Comparison of ENCODE assay signal across 24 cellular contexts in genomic region chr21:19198801-19199200, GRCh38.
DNase-seq lines count a peak whose midpoint lies in the region; ATAC-seq and TF ChIP-seq lines count a peak whose summit lies in the region.
"Had no signal": no experiment of that assay in that cellular context is flagged by ENCODE, and none has a peak within 500 bp of the region (broad histone marks: within the 10 kb centered on the region; RNA-seq: fewer than 3 reads in every experiment).

No MANE protein-coding gene starts in this region.

- no peak for ATAC-seq in GM18867 (IDR thresholded peaks at IDR 0.05; ENCODE audit: unreplicated experiment)
- ATAC-seq in activated CD4-positive, CD25-positive, alpha-beta regulatory T cell treated with anti-CD3 and anti-CD28 coated beads, Interleukin-2, amount 50 U/mL, for 24 hours = no peak
- ATAC-seq: HCT116 had no signal

- no peaks in the 10 kb centered on the region for H4K20me1 ChIP-seq in mammary epithelial cell (ENCODE audit: insufficient read depth, low read length)
- H4K20me1 ChIP-seq: BLaER1 treated with 17β-estradiol and CSF1 and Interleukin-3, amounts not matched to agents 10 nM and 100 nM had no signal

- H2AFZ ChIP-seq in mammary epithelial cell (ENCODE audit: low read depth, low read length) = no peak overlapping the region

- POLR2A ChIA-PET in MCF 10A (lab: Yijun Ruan, JAX) = no interaction called here
- POLR2A ChIA-PET in RWPE1 (lab: Yijun Ruan, JAX; ENCODE audit: low non-redundant PET) = no interaction called here

- in situ Hi-C loops in mammary epithelial cell (cut with MboI; ENCODE audit: low sequenced_read_pairs in 2 of 2) = no loop called here

- H3K27me3 ChIP-seq in mammary epithelial cell (ENCODE audit: insufficient read depth, low read length) = no peaks in the 10 kb centered on the region
- no peaks in the 10 kb centered on the region for H3K27me3 ChIP-seq in kidney epithelial cell (ENCODE audit: control insufficient read depth, insufficient read depth, low read length)
- H3K27me3 ChIP-seq: BLaER1 treated with 17β-estradiol and CSF1 and Interleukin-3, amounts not matched to agents 10 nM and 100 nM had no signal

- H3K4me3 Mint-ChIP-seq in MCF 10A (ENCODE audit: unreplicated experiment) = no peak overlapping the region
- H3K4me3 Mint-ChIP-seq: CD4-positive, alpha-beta memory T cell had no signal

- no peak for TF ChIP-seq CTCF in MCF 10A (IDR thresholded peaks at IDR 0.05; ENCODE audit: unreplicated experiment)
- no peak for TF ChIP-seq CTCF in mammary epithelial cell (conservative IDR thresholded peaks at IDR 0.05 in 1 of 2, IDR thresholded peaks at IDR 0.05 in 1 of 2; ENCODE audit: extremely low read depth in 1 of 2, insufficient read depth in 1 of 2, low read depth in 1 of 2, low read length in 2 of 2)
- TF ChIP-seq CTCF in RWPE1 (conservative IDR thresholded peaks at IDR 0.05; ENCODE audit: low read depth) = no peak
- no peak for TF ChIP-seq CTCF in kidney epithelial cell (IDR thresholded peaks at IDR 0.05; ENCODE audit: insufficient read depth, low read length, poor library complexity, severe bottlenecking)

- 40% methylated on average over 3 of the region's 3 CpGs for WGBS in mammary epithelial cell (ENCODE audit: low coverage, missing lambda C conversion rate)

- dilution Hi-C loops in mammary epithelial cell (cut with HindIII; ENCODE audit: low sequenced_read_pairs) = no loop called here

- H3K9ac ChIP-seq in mammary epithelial cell (ENCODE audit: insufficient read depth, low read length) = no peak overlapping the region
- H3K9ac ChIP-seq: BLaER1 treated with 17β-estradiol and CSF1 and Interleukin-3, amounts not matched to agents 10 nM and 100 nM had no signal

- H3K9me3 ChIP-seq in mammary epithelial cell (replicated peaks; ENCODE audit: insufficient read depth, low read length) = peaks cover 16% of the 10 kb centered on the region
- H3K9me3 ChIP-seq: BLaER1 treated with 17β-estradiol and CSF1 and Interleukin-3, amounts not matched to agents 10 nM and 100 nM; Caco-2 had no signal

- BruUV-seq in MCF 10A (replicated peaks; lab: Mats Ljungman, UMichigan) = no TSS peak
- no TSS peak for BruUV-seq in mammary epithelial cell (replicated peaks; lab: Mats Ljungman, UMichigan)

- no peaks in the 10 kb centered on the region for H3K4me1 ChIP-seq in mammary epithelial cell (ENCODE audit: insufficient read depth, low read length)
- H3K4me1 ChIP-seq: BLaER1 treated with 17β-estradiol and CSF1 and Interleukin-3, amounts not matched to agents 10 nM and 100 nM had no signal

- peaks cover 11% of the 10 kb centered on the region for H3K4me1 Mint-ChIP-seq in MCF 10A (ENCODE audit: insufficient read depth, unreplicated experiment)
- H3K4me1 Mint-ChIP-seq: CD4-positive, alpha-beta memory T cell had no signal

- peaks cover 31% of the 10 kb centered on the region for H3K9me3 Mint-ChIP-seq in MCF 10A (ENCODE audit: unreplicated experiment)

- intact Hi-C loops in MCF 10A (cut with micrococcal nuclease) = no loop called here
- intact Hi-C loops in mammary epithelial cell (cut with micrococcal nuclease) = no loop called here

- H3K36me3 ChIP-seq in mammary epithelial cell (ENCODE audit: insufficient read depth, low read length) (no peaks in the 10 kb centered on the region), kidney epithelial cell (ENCODE audit: control insufficient read depth, insufficient read depth, low read length) (no peaks in the 10 kb centered on the region)
- H3K36me3 ChIP-seq: BLaER1 treated with 17β-estradiol and CSF1 and Interleukin-3, amounts not matched to agents 10 nM and 100 nM had no signal

- H3K27me3 Mint-ChIP-seq in MCF 10A (ENCODE audit: insufficient read depth, unreplicated experiment) = no peaks in the 10 kb centered on the region
- H3K27me3 Mint-ChIP-seq: CD4-positive, alpha-beta memory T cell had no signal

- H3K27ac Mint-ChIP-seq in MCF 10A (ENCODE audit: low read depth, unreplicated experiment) = no peak overlapping the region
- H3K27ac Mint-ChIP-seq: CD4-positive, alpha-beta memory T cell had no signal

- no peaks in the 10 kb centered on the region for H3K79me2 ChIP-seq in mammary epithelial cell (ENCODE audit: insufficient read depth, low read length)

- H3K27ac ChIP-seq in mammary epithelial cell (ENCODE audit: insufficient read depth, low read depth, low read length) (no peak overlapping the region), RWPE1 (no peak overlapping the region)
- H3K27ac ChIP-seq: 22Rv1; BLaER1 treated with 17β-estradiol and CSF1 and Interleukin-3, amounts not matched to agents 10 nM and 100 nM; HL-60; SK-N-MC had no signal

- peaks cover 6% of the 10 kb centered on the region for H3K36me3 Mint-ChIP-seq in MCF 10A (ENCODE audit: insufficient read depth, unreplicated experiment)
- H3K36me3 Mint-ChIP-seq: CD4-positive, alpha-beta memory T cell had no signal

- H3K4me3 ChIP-seq in mammary epithelial cell (replicated peaks in 1 of 3; ENCODE audit: insufficient read depth in 1 of 3, low read depth in 2 of 3, low read length in 3 of 3) (no peak overlapping the region), kidney epithelial cell (ENCODE audit: low read depth, low read length) (no peak overlapping the region)
- H3K4me3 ChIP-seq: BLaER1 treated with 17β-estradiol and CSF1 and Interleukin-3, amounts not matched to agents 10 nM and 100 nM; SK-N-MC had no signal

- H3K4me2 ChIP-seq in mammary epithelial cell (ENCODE audit: insufficient read depth, low read depth, low read length) = no peak overlapping the region
- H3K4me2 ChIP-seq: BLaER1 treated with 17β-estradiol and CSF1 and Interleukin-3, amounts not matched to agents 10 nM and 100 nM had no signal

- peak; percentile 9 for DNase-seq in MCF 10A (ENCODE audit: unreplicated experiment)
- no peak for DNase-seq in mammary epithelial cell
- peak; percentile 5 for DNase-seq in RWPE1 (ENCODE audit: low spot score)
- DNase-seq in kidney epithelial cell (ENCODE audit: low read depth) = peak; percentile 55
- no peak for DNase-seq in dedifferentiated amniotic fluid mesenchymal stem cell (ENCODE audit: extremely low spot score)
- DNase-seq in NCI-H345 treated with DMSO at 0.1 percent for 48 hours (lab: John Stamatoyannopoulos, UW; ENCODE audit: unreplicated experiment) = no peak
- DNase-seq: Caco-2; CD4-positive, alpha-beta memory T cell; DND-41; IMR-90; MV-4-11; NCI-H1105 treated with DMSO at 0.1 percent for 48 hours; NCI-H2029 treated with DMSO at 0.1 percent for 48 hours; NCI-H446; NCI-H526 treated with DMSO at 0.1 percent for 48 hours; OCI-M1; SHP77 had no signal

- CTCF ChIA-PET in MCF 10A (lab: Yijun Ruan, JAX) = no interaction called here
- CTCF ChIA-PET in mammary epithelial cell (lab: Charles Lee; ENCODE audit: low non-redundant PET) = no interaction called here
- CTCF ChIA-PET in RWPE1 (lab: Yijun Ruan, JAX) = interaction anchor here (0.6 kb wide), 1 partner anchor 37 kb away, joined by 3 read pairs; no protein-coding TSS in a partner anchor

Comparison
In these comparisons a context has a peak if more than half of its experiments do, and no peak if none do; other contexts are left out.
1. DNase-seq: peak in MCF 10A (single experiment), RWPE1 (single experiment) and kidney epithelial cell (single experiment); none in mammary epithelial cell (single experiment), dedifferentiated amniotic fluid mesenchymal stem cell (single experiment) and NCI-H345 treated with DMSO at 0.1 percent for 48 hours (single experiment).